In the genomic region with DNA sequence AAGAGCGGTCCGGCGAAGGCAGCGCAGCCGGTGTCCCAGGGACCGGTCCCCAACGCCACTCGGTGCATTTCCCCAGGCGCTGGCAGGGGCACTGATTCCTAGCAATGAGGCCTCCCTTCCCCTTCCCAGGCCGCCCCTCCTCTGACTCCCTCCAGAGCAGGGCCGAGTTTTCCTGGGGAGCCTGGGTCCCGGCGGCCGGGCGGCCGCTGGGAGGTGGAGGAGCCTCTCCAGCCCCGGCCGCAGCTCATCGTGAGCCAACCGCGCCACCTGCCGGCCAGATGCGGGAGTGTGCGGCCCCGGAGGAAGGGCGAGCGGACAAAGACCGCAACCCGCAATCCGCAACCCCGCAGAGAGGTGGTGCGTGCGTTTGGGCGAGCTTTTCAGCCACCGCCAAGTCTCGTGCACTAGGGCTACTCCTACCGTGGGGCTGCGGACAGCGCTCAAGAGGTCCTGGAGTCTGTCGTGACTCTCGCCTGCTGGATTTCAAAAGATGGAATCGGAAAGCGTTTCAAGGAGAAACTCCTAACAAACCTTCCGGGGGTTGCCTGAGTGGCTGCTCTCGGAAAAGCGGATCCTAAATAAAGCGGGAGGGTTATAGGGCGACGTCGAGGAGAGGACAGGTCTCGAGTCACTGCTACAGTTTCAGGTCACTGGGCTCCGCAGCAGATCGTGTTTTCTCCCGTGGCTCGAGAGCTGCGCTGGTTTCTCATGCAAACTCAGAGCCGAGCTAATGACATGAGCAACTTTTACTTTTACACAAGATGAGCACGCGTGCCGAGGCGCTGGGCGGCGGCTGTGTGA, we compare ENCODE assay signal across 8 cellular contexts. TPM values are rescaled to one million over a fixed set of nuclear protein-coding genes. Genes with fewer than 3 reads are reported as not detected.
DNase-seq lines count a peak whose midpoint lies in the region; ATAC-seq lines count a peak whose summit lies in the region.

No MANE protein-coding gene starts in this region.

- H3K4me3 Mint-ChIP-seq in effector memory CD8-positive, alpha-beta T cell, result peak overlapping the region; percentile 82 to 97

- H3K4me2 ChIP-seq in mesendoderm (ENCODE audit: low read length), result peak overlapping the region; percentile 96

- peaks cover 19% of the 10 kb centered on the region for H3K79me2 ChIP-seq in mesendoderm (ENCODE audit: control insufficient read depth, insufficient read depth, low read length)

- no peaks in the 10 kb centered on the region for H3K9me3 Mint-ChIP-seq in effector memory CD8-positive, alpha-beta T cell

- H3K27me3 ChIP-seq in mesendoderm (ENCODE audit: insufficient read depth, low read length, poor library complexity), result peaks cover 2% of the 10 kb centered on the region

- peak overlapping the region; percentile 91 for H3K9ac ChIP-seq in mesendoderm (ENCODE audit: low read length)

- no peaks in the 10 kb centered on the region for H3K36me3 ChIP-seq in mesendoderm (ENCODE audit: control insufficient read depth, insufficient read depth, low read length)

- H3K4me3 ChIP-seq in mesendoderm (ENCODE audit: low read length), result peak overlapping the region; percentile 71

- no peak overlapping the region for H2AK5ac ChIP-seq in mesendoderm (ENCODE audit: low read length)

- H3K18ac ChIP-seq in mesendoderm (ENCODE audit: low read length), result peak overlapping the region; percentile 95

- H3K4ac ChIP-seq in mesendoderm (ENCODE audit: low read depth, low read length), result peak overlapping the region; percentile 66

- WGBS in mesendoderm (ENCODE audit: extremely low coverage, insufficient coverage, low lambda C conversion rate), result no CpG with 5 or more reads among the region's 63 CpGs

- no peak overlapping the region for H2BK15ac ChIP-seq in mesendoderm (replicated peaks; ENCODE audit: low read depth)

- peaks cover 9% of the 10 kb centered on the region for H3K79me1 ChIP-seq in mesendoderm (ENCODE audit: low read length)

- ATAC-seq in GM19397 (IDR thresholded peaks at IDR 0.05; ENCODE audit: unreplicated experiment) (peak; percentile 61), HG03520 (IDR thresholded peaks at IDR 0.05; ENCODE audit: unreplicated experiment) (peak; percentile 38)
- peak; percentile 43 for ATAC-seq in effector memory CD8-positive, alpha-beta T cell (replicated peaks)

- H3K23ac ChIP-seq in mesendoderm (ENCODE audit: low read length), result peak overlapping the region; percentile 66

- no peak overlapping the region for H4K5ac ChIP-seq in mesendoderm (ENCODE audit: low read length)

- no peak overlapping the region for H4K8ac ChIP-seq in mesendoderm (ENCODE audit: low read depth, low read length)

- no peak overlapping the region for H2BK120ac ChIP-seq in mesendoderm (ENCODE audit: low read depth, low read length)

- H3K56ac ChIP-seq in mesendoderm (ENCODE audit: low read length), result peak overlapping the region; percentile 94

- DNase-seq in CD1c-positive myeloid dendritic cell (ENCODE audit: extremely low spot score), result peak; percentile 86
- DNase-seq in NCI-H748 treated with DMSO at 0.1 percent for 48 hours (lab: John Stamatoyannopoulos, UW), result peak; percentile 74
- DNase-seq in activated CD8-positive, alpha-beta memory T cell treated with anti-CD3 and anti-CD28 coated beads for 24 hours, result peak; percentile 95
- peak; percentile 76 to 82 (median 78) for DNase-seq in effector memory CD8-positive, alpha-beta T cell
- DNase-seq in mesendoderm, result peak; percentile 94
- DNase-seq in stimulated activated CD8-positive, alpha-beta memory T cell treated with anti-CD3 and anti-CD28 coated beads, Interleukin-12 subunit alpha, Interleukin-12 subunit beta, amount 100 ng/mL, for 4 hours (ENCODE audit: low read depth), result peak; percentile 64

- peaks cover 27% of the 10 kb centered on the region for H3K36me3 Mint-ChIP-seq in effector memory CD8-positive, alpha-beta T cell (ENCODE audit: insufficient read depth)

- peaks cover 22 to 26% of the 10 kb centered on the region in 2 donors for H3K4me1 Mint-ChIP-seq in effector memory CD8-positive, alpha-beta T cell (ENCODE audit: low read depth in 2 of 2)

- H3K27me3 Mint-ChIP-seq in effector memory CD8-positive, alpha-beta T cell, result peaks cover 42 to 47% of the 10 kb centered on the region in 2 donors

- H3K27ac Mint-ChIP-seq in effector memory CD8-positive, alpha-beta T cell, result peak overlapping the region; percentile 98 to 99

- H2BK5ac ChIP-seq in mesendoderm (ENCODE audit: low read length), result peak overlapping the region; percentile 80

- peak overlapping the region; percentile 70 for H3K27ac ChIP-seq in mesendoderm (ENCODE audit: low read depth, low read length)

- H3K4me1 ChIP-seq in mesendoderm (ENCODE audit: control insufficient read depth, low read depth, low read length), result peaks cover 3% of the 10 kb centered on the region

RNA-seq across cellular contexts. Expression of a gene that starts 1.5 kb away (rescaled TPM):
- 14.3 TPM for polyA plus RNA-seq in mesendoderm (2013, experiment 1 of 2)
- polyA plus RNA-seq in mesendoderm (2013, experiment 2 of 2), result 14.8 TPM

Comparison
In these comparisons a context has a peak if more than half of its experiments do, and no peak if none do; other contexts are left out.
1. Peak in every context shown above with its lines: DNase-seq, ATAC-seq, H3K4me3 ChIP-seq and H3K27ac ChIP-seq.